8 cellular contexts compared by ENCODE assay signal in genomic region chr15:90934949-90935751, GRCh38.
DNase-seq lines count a peak whose midpoint lies in the region; ATAC-seq and TF ChIP-seq lines count a peak whose summit lies in the region.

Gene UNC45A, plus strand, starts transcription at chr15:90935285. Its CDS starts 40 bp downstream, at chr15:90935325.

- in situ Hi-C loops in GM18951 (cut with MboI; ENCODE audit: low sequenced_read_pairs, unreplicated experiment): no loop called here

- peak; percentile 67 for ATAC-seq in HG03175 (IDR thresholded peaks at IDR 0.05; ENCODE audit: unreplicated experiment)

- DNase-seq in AG08395 (ENCODE audit: low spot score) (peak; percentile 98), NCI-H226 (peak; percentile 92), islet precursor cell (peak; percentile 97)
- DNase-seq in activated CD4-positive, CD25-positive, alpha-beta regulatory T cell (lab: John Stamatoyannopoulos, UW): peak; percentile 90 to 97 (median 93)
- DNase-seq in central memory CD4-positive, alpha-beta T cell: peak; percentile 94
- DNase-seq in stimulated activated CD4-positive, alpha-beta T cell treated with anti-CD3 and anti-CD28 coated beads, Interleukin-12 subunit alpha, Interleukin-12 subunit beta, amount 100 ng/mL, for 48 hours (ENCODE audit: low read depth in 2 of 3, low spot score in 1 of 3): peak; percentile 86 to 97 (median 93)

- TF ChIP-seq POLR2A in GM18951 (IDR thresholded peaks at IDR 0.05; ENCODE audit: extremely low read depth, insufficient read depth, insufficient read length): peak; percentile 68

Comparison
In these comparisons a context has a peak if more than half of its experiments do, and no peak if none do; other contexts are left out.
1. Peak in every context shown above with its lines: DNase-seq and ATAC-seq.